ENCODE assay signal across 20 cellular contexts in the genomic region with DNA sequence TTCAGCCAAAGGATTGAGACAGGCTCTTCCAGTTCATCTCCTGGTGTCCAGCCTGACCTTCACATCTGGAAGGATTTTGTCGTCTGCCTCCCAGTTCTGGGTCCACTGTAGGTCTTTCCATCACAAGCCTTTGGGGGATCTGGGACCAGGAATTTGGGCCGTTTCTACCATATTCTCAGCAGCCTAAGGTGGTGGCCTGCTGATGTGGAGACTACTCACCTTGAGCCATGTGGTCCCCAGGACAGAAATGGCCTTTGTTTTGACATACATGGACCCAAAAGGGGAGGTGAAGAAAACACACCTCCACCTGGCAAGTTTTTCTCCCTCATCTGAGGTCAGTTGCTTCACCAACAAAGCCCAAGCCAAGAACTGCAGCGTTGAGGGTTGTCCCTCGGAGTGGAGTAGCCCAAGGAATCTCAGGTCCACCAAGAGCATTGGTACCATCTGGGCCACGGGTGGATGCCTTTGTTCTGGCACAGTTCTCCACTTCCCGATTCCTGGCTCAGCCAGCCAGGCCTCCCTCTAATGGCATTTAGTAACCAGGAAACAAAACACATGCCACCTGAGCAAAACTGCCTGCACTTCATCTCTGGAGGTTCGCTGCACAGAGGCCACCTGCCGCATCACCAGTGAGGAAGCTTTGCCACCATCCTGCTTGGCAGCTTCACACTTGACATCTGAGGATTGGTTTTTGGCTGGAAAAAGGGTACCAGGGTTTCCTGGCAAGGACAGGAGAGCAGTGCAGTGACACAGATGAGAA. TPM values are rescaled to one million over a fixed set of nuclear protein-coding genes. Genes with fewer than 3 reads are reported as not detected.
A peak's percentile ranks its signal among the peaks of the same experiment; 100 is the strongest.
DNase-seq lines count a peak whose midpoint lies in the region; ATAC-seq and TF ChIP-seq lines count a peak whose summit lies in the region.
"Had no signal": no experiment of that assay in that cellular context is flagged by ENCODE, and none has a peak within 500 bp of the region (broad histone marks: within the 10 kb centered on the region; RNA-seq: fewer than 3 reads in every experiment).

No MANE protein-coding gene starts in this region.

- TF ChIP-seq CTCF in right atrium auricular region (IDR thresholded peaks at IDR 0.05): no peak
- no peak for TF ChIP-seq CTCF in osteoblast (IDR thresholded peaks at IDR 0.05; ENCODE audit: extremely low read depth, low read depth, low read length)
- no peak for TF ChIP-seq CTCF in type B pancreatic cell (conservative IDR thresholded peaks at IDR 0.05)

- peaks cover 24% of the 10 kb centered on the region for H3K36me3 ChIP-seq in right atrium auricular region
- H3K36me3 ChIP-seq in osteoblast (ENCODE audit: insufficient read depth, low read length): peaks cover 29% of the 10 kb centered on the region

- H3K4me3 ChIP-seq in right atrium auricular region: no peak overlapping the region
- no peak overlapping the region for H3K4me3 ChIP-seq in osteoblast (ENCODE audit: insufficient read depth, low read length)

- DNase-seq in right atrium auricular region (ENCODE audit: low spot score): peak; percentile 53
- DNase-seq in Right ventricle myocardium superior: no peak
- peak; percentile 59 for DNase-seq in cerebellum (ENCODE audit: low spot score)
- DNase-seq in osteoblast (ENCODE audit: insufficient read length, low spot score, missing footprints): peak; percentile 73
- peak; percentile 36 for DNase-seq in type B pancreatic cell (ENCODE audit: extremely low spot score, unreplicated experiment)
- no peak for DNase-seq in NCI-H2227 (lab: John Stamatoyannopoulos, UW; ENCODE audit: unreplicated experiment)
- no peak for DNase-seq in NCI-H82 treated with DMSO at 0.1 percent for 48 hours (lab: John Stamatoyannopoulos, UW; ENCODE audit: unreplicated experiment)
- DNase-seq in stimulated activated CD4-positive, alpha-beta T cell treated with anti-CD3 and anti-CD28 coated beads, Interleukin-1b, Interleukin-23, amount 100 ng/mL, for 48 hours: no peak
- DNase-seq: ACHN; CD4-positive, alpha-beta memory T cell; H7; MV-4-11; NCI-H1436 treated with DMSO at 0.1 percent for 48 hours; NCI-H446; NCI-H748 treated with DMSO at 0.1 percent for 48 hours; SK-N-SH had no signal

- H3K4me2 ChIP-seq in osteoblast (ENCODE audit: insufficient read depth, low read length): no peak overlapping the region
- H3K4me2 ChIP-seq: SK-N-SH had no signal

- no peak overlapping the region for H2AFZ ChIP-seq in osteoblast (ENCODE audit: low read length)

- H3K27ac ChIP-seq in right atrium auricular region (no peak overlapping the region), osteoblast (ENCODE audit: low read depth, low read length) (no peak overlapping the region)

- H3K4me1 Mint-ChIP-seq in type B pancreatic cell (ENCODE audit: unreplicated experiment): peaks cover 6% of the 10 kb centered on the region
- H3K4me1 Mint-ChIP-seq: CD4-positive, alpha-beta memory T cell; IgD-negative memory B cell had no signal

- no peaks in the 10 kb centered on the region for H4K20me1 ChIP-seq in osteoblast (ENCODE audit: insufficient read depth, low read length)

- H3K9me3 ChIP-seq in right atrium auricular region (no peaks in the 10 kb centered on the region), osteoblast (ENCODE audit: low read depth, low read length) (no peaks in the 10 kb centered on the region)
- H3K9me3 ChIP-seq: SK-N-SH had no signal

- intact Hi-C loops in Right ventricle myocardium superior (cut with DNase I): no loop called here

- no peak overlapping the region for H3K4me3 Mint-ChIP-seq in type B pancreatic cell
- H3K4me3 Mint-ChIP-seq: CD4-positive, alpha-beta memory T cell; IgD-negative memory B cell had no signal

- H3K27me3 Mint-ChIP-seq in type B pancreatic cell: no peaks in the 10 kb centered on the region
- H3K27me3 Mint-ChIP-seq: CD4-positive, alpha-beta memory T cell had no signal

- H3K27ac Mint-ChIP-seq in type B pancreatic cell: no peak overlapping the region
- H3K27ac Mint-ChIP-seq: CD4-positive, alpha-beta memory T cell; IgD-negative memory B cell had no signal

- no peak for ATAC-seq in Right ventricle myocardium superior (ENCODE audit: poor library complexity)
- ATAC-seq: Panc1, Right ventricle myocardium inferior had no signal

- H3K4me1 ChIP-seq in right atrium auricular region: no peaks in the 10 kb centered on the region
- no peaks in the 10 kb centered on the region for H3K4me1 ChIP-seq in osteoblast (ENCODE audit: insufficient read depth, low read length)

- no peaks in the 10 kb centered on the region for H3K9me3 Mint-ChIP-seq in type B pancreatic cell
- H3K9me3 Mint-ChIP-seq: CD4-positive, alpha-beta memory T cell; IgD-negative memory B cell had no signal

- H3K36me3 Mint-ChIP-seq in type B pancreatic cell: peaks cover 30% of the 10 kb centered on the region

- no peaks in the 10 kb centered on the region for H3K79me2 ChIP-seq in osteoblast (ENCODE audit: insufficient read depth, low read length)

- H3K27me3 ChIP-seq in right atrium auricular region (no peaks in the 10 kb centered on the region), osteoblast (ENCODE audit: insufficient read depth, low read length) (no peaks in the 10 kb centered on the region)

RNA-seq across cellular contexts. Expression of a gene that starts 24.7 kb away (rescaled TPM):
- total RNA-seq in right atrium auricular region (not detected), Right ventricle myocardium superior (0.51 TPM), cerebellum (not detected), osteoblast (not detected in 2 replicates), type B pancreatic cell (ENCODE audit: low replicate concordance) (110 and 230 TPM in 2 replicates)
- total RNA-seq: CD4-positive, alpha-beta memory T cell; Right ventricle myocardium inferior had no signal

RNA-seq across cellular contexts. Expression of a gene that starts 45.7 kb away (rescaled TPM):
- total RNA-seq in right atrium auricular region (not detected), Right ventricle myocardium superior (not detected), cerebellum (11.6 TPM), osteoblast (not detected in 2 replicates), type B pancreatic cell (ENCODE audit: low replicate concordance) (33.2 and 35.9 TPM in 2 replicates)
- total RNA-seq: CD4-positive, alpha-beta memory T cell; HT1080; Right ventricle myocardium inferior had no signal

Comparison
In these comparisons a context has a peak if more than half of its experiments do, and no peak if none do; other contexts are left out.
1. DNase-seq: peak in right atrium auricular region (single experiment), cerebellum (single experiment), osteoblast (single experiment) and type B pancreatic cell (single experiment); none in Right ventricle myocardium superior (single experiment), NCI-H2227 (single experiment), NCI-H82 treated with DMSO at 0.1 percent for 48 hours (single experiment) and stimulated activated CD4-positive, alpha-beta T cell treated with anti-CD3 and anti-CD28 coated beads, Interleukin-1b, Interleukin-23, amount 100 ng/mL, for 48 hours (single experiment).
2. RNA of a gene that starts 24.7 kb away (total RNA-seq): 110 to 230 TPM in type B pancreatic cell; 0.51 TPM in Right ventricle myocardium superior (single experiment), not detected in cerebellum (single experiment), not detected in right atrium auricular region and not detected in osteoblast; every median in the first group is over 10 times any median in the second.